8 cellular contexts compared by ENCODE assay signal in the genomic region with DNA sequence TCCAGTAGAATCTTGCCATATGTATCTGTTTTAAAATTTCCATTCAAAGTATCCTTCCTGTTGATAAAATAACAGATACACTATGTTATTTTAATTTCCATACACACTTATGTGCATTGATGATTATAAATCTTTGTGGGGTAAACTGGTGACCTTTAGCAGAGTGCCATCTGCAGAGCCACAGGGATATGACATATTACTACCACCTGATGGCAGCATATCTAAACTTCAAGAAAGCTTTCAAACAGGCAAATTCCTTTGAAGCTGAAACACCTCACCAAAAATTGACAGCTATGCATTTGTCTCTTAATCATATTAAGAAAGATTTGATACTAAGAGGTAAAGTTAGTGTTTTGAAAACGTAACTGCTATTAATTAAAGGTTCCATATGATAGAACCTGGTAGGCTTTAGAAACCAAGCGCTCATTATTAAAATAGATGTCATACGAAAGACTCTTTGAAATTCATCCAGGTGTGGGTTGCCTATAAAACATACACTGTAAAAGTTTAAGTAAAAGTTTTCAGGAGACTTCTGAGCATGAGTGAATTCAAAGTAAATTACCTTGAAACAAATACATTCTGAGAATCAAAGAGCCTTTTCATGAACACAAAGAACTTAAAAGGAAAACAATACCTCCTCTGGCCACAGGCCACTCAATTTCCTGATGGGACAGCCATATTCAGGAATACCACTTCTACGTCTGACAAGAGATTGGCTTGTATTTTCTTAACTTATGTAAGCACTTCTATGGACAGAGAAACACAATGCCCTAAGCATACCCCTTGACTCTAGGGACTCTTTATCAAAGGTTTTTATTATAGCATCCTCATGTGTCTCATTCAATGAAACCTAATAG.
DNase-seq lines count a peak whose midpoint lies in the region; ATAC-seq and TF ChIP-seq lines count a peak whose summit lies in the region.

No MANE protein-coding gene starts in this region.

- H3K9me3 ChIP-seq in PC-3 (ENCODE audit: low read length), result no peaks in the 10 kb centered on the region
- H3K9me3 ChIP-seq in lung (ENCODE audit: control insufficient read depth in 2 of 2, insufficient read depth in 1 of 2, low read length in 1 of 2), result no peaks in the 10 kb centered on the region

- H3K4me1 ChIP-seq in PC-3 (ENCODE audit: insufficient read depth, low read length) (peaks cover 16% of the 10 kb centered on the region), lung (ENCODE audit: control insufficient read depth in 2 of 2, insufficient read depth in 2 of 2, low read length in 2 of 2) (peaks cover 0 to 3% of the 10 kb centered on the region in 2 donors)

- no peaks in the 10 kb centered on the region for H3K9me3 Mint-ChIP-seq in chondrocyte (ENCODE audit: low read depth)

- H3K4me2 ChIP-seq in PC-3 (ENCODE audit: low read length), result no peak overlapping the region

- TF ChIP-seq CTCF in PC-3 (conservative IDR thresholded peaks at IDR 0.05; ENCODE audit: low read depth, low read length) (peak; percentile 73), chondrocyte (IDR thresholded peaks at IDR 0.05) (peak; percentile 85), lung (IDR thresholded peaks at IDR 0.05; ENCODE audit: control extremely low read depth, extremely low read depth) (peak; percentile 43)

- no peaks in the 10 kb centered on the region for H3F3A ChIP-seq in PC-3 (ENCODE audit: low read length, unreplicated experiment)

- H3K4me3 Mint-ChIP-seq in chondrocyte (ENCODE audit: unreplicated experiment), result no peak overlapping the region

- intact Hi-C loops in PC-3 (cut with micrococcal nuclease), result loop anchor here (2.0 to 10.0 kb wide), 8 partner anchors 92 to 413 kb away; partner anchors contain the start of genes KIAA0825 and SLF1

- no TSS peak for BruUV-seq in PC-3 (replicated peaks; lab: Mats Ljungman, UMichigan)

- no peak overlapping the region for H2AFZ ChIP-seq in PC-3 (ENCODE audit: low read length)

- DNase-seq in NOMO-1 (lab: John Stamatoyannopoulos, UW; ENCODE audit: unreplicated experiment in 2 of 2) (peak; percentile 24 to 53), NOMO-1 treated with dmso at 0.1 percent for 144 hours (lab: John Stamatoyannopoulos, UW; ENCODE audit: unreplicated experiment) (no peak), PC-3 (peak; percentile 53), chondrocyte (ENCODE audit: low spot score) (no peak), lung (ENCODE audit: low spot score) (no peak), NCI-H2081 treated with DMSO at 0.1 percent for 48 hours (lab: John Stamatoyannopoulos, UW) (no peak)

- no peaks in the 10 kb centered on the region for H3K36me3 Mint-ChIP-seq in chondrocyte (ENCODE audit: low read depth)

- H3K36me3 ChIP-seq in PC-3 (ENCODE audit: low read depth, low read length), result no peaks in the 10 kb centered on the region
- no peaks in the 10 kb centered on the region for H3K36me3 ChIP-seq in lung (ENCODE audit: control insufficient read depth in 2 of 2, insufficient read depth in 2 of 2, low read length in 2 of 2)

- H3K27me3 Mint-ChIP-seq in chondrocyte (ENCODE audit: low read depth), result no peaks in the 10 kb centered on the region

- H3K27ac ChIP-seq in PC-3 (ENCODE audit: low read length), result no peak overlapping the region
- H3K27ac ChIP-seq in lung (ENCODE audit: low read depth in 1 of 2, low read length in 1 of 2), result no peak overlapping the region

- no peaks in the 10 kb centered on the region for H3K9me2 ChIP-seq in PC-3 (replicated peaks; ENCODE audit: low read length)

- H3K9ac ChIP-seq in PC-3 (ENCODE audit: low read length), result no peak overlapping the region

- POLR2A ChIA-PET in PC-3 (lab: Charles Lee; ENCODE audit: unreplicated experiment), result no interaction called here

- H3K27me3 ChIP-seq in PC-3 (ENCODE audit: low read length) (no peaks in the 10 kb centered on the region), lung (ENCODE audit: control insufficient read depth, insufficient read depth) (no peaks in the 10 kb centered on the region)

- no peak overlapping the region for H3K27ac Mint-ChIP-seq in chondrocyte (ENCODE audit: unreplicated experiment)

- WGBS in lung, 2 donors, result 73 to 78% methylated on average over 4 of the region's 4 CpGs

- peaks cover 4% of the 10 kb centered on the region for H3K4me1 Mint-ChIP-seq in chondrocyte (ENCODE audit: low read depth)

- H4K20me1 ChIP-seq in PC-3 (ENCODE audit: low read length), result no peaks in the 10 kb centered on the region

- no peaks in the 10 kb centered on the region for H3K79me2 ChIP-seq in PC-3 (ENCODE audit: low read length)

- CTCF ChIA-PET in PC-3 (lab: Charles Lee), result interaction anchor here (0.6 to 1.0 kb wide), 4 partner anchors 85 to 1314 kb away, joined by 3 to 13 read pairs (median 4); no protein-coding TSS in a partner anchor

- no peak overlapping the region for H3K4me3 ChIP-seq in PC-3 (ENCODE audit: low read length)
- H3K4me3 ChIP-seq in lung, result no peak overlapping the region

- peak; percentile 90 for ATAC-seq in GM19455 (IDR thresholded peaks at IDR 0.05; ENCODE audit: unreplicated experiment)
- peak; percentile 69 for ATAC-seq in HG03457 (IDR thresholded peaks at IDR 0.05; ENCODE audit: unreplicated experiment)
- ATAC-seq in PC-3, result peak; percentile 65
- no peak for ATAC-seq in lung (ENCODE audit: insufficient read depth, low FRiP score)

Comparison
In these comparisons a context has a peak if more than half of its experiments do, and no peak if none do; other contexts are left out.
1. DNase-seq: peak in NOMO-1 (2 of 2) and PC-3 (single experiment); none in NOMO-1 treated with dmso at 0.1 percent for 144 hours (single experiment), chondrocyte (single experiment), lung (single experiment) and NCI-H2081 treated with DMSO at 0.1 percent for 48 hours (single experiment).
2. Peak in every context shown above with its lines, with median percentiles within 50 percentile points of each other: CTCF ChIP-seq.